In the genomic region with DNA sequence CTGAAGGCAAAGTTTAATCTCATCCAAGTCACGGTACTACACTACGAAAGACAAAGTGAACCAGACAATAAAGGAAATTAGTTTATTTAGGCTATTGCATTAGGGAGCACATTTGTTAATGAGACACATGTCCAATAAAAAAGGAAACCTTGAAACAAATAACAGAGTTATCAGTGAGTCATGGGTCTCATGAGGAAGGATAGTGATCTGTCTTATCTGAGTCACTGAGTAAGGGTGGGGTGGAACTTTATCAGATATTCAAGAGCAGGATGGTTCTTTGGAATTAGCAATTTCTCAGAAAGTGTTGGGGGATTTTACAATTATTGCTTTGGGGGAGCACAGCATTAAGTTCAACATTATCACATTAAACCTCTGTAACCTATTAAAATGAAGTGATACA, we compare ENCODE assay signal across 17 cellular contexts.
DNase-seq lines count a peak whose midpoint lies in the region; ATAC-seq, FAIRE-seq and TF ChIP-seq lines count a peak whose summit lies in the region.
"Had no signal": no experiment of that assay in that cellular context is flagged by ENCODE, and none has a peak within 500 bp of the region (broad histone marks: within the 10 kb centered on the region; RNA-seq: fewer than 3 reads in every experiment).

No MANE protein-coding gene starts in this region.

- no peaks in the 10 kb centered on the region for H3K36me3 ChIP-seq in endothelial cell of umbilical vein (ENCODE audit: control insufficient read depth in 2 of 2, extremely low read depth in 1 of 2, insufficient read depth in 2 of 2, low read length in 2 of 2)
- H3K36me3 ChIP-seq in OCI-LY7 (ENCODE audit: insufficient read depth, low read length) = no peaks in the 10 kb centered on the region

- no peak for FAIRE-seq in endothelial cell of umbilical vein (lab: Jason Lieb, UNC)
- FAIRE-seq: HTR-8/SVneo had no signal

- H3K4me2 ChIP-seq in endothelial cell of umbilical vein (ENCODE audit: insufficient read depth, low read length) = peak overlapping the region; percentile 24
- H3K4me2 ChIP-seq in OCI-LY7 (ENCODE audit: low read length) = no peak overlapping the region

- DNase-seq in COLO829 (ENCODE audit: low spot score) = peak; percentile 1
- DNase-seq in NCI-H226 = peak; percentile 4
- peak; percentile 30 for DNase-seq in endothelial cell of umbilical vein (ENCODE audit: low read depth, low spot score)
- DNase-seq in left colon = no peak
- DNase-seq in caudate nucleus (lab: John Stamatoyannopoulos, UW) = no peak
- no peak for DNase-seq in OCI-LY7 (ENCODE audit: low spot score)
- DNase-seq: 8988T, DMS79, KG1, NCI-H1092 treated with DMSO at 0.1 percent for 48 hours, NCI-H146, NCI-H2029, NCI-H524 treated with DMSO at 0.1 percent for 48 hours, SHP77 had no signal

- ATAC-seq in left colon = peak; percentile 26
- no peak for ATAC-seq in HG02885 (IDR thresholded peaks at IDR 0.05; ENCODE audit: poor library complexity, unreplicated experiment)

- no peaks in the 10 kb centered on the region for H3K9me2 ChIP-seq in OCI-LY7 (ENCODE audit: insufficient read depth, low read length)

- no peaks in the 10 kb centered on the region for H3K27me3 ChIP-seq in endothelial cell of umbilical vein (ENCODE audit: control insufficient read depth in 2 of 2, insufficient read depth in 2 of 2, low read length in 2 of 2)

- no peaks in the 10 kb centered on the region for H3K9me1 ChIP-seq in endothelial cell of umbilical vein (replicated peaks; ENCODE audit: control insufficient read depth, extremely low read depth, insufficient read depth, low read length)

- no peak overlapping the region for H2AFZ ChIP-seq in endothelial cell of umbilical vein (ENCODE audit: low read depth, low read length)
- no peak overlapping the region for H2AFZ ChIP-seq in OCI-LY7 (ENCODE audit: low read length)

- H3K4me3 ChIP-seq in endothelial cell of umbilical vein (replicated peaks in 1 of 3; ENCODE audit: insufficient read depth in 1 of 3, low read depth in 1 of 3, low read length in 3 of 3) (no peak overlapping the region), OCI-LY7 (ENCODE audit: low read depth, low read length, poor library complexity, severe bottlenecking) (no peak overlapping the region)

- peak overlapping the region; percentile 51 for H3K27ac ChIP-seq in endothelial cell of umbilical vein (ENCODE audit: insufficient read depth, low read depth, low read length)
- H3K27ac ChIP-seq in caudate nucleus (ENCODE audit: low read depth, low read length) = no peak overlapping the region
- H3K27ac ChIP-seq in OCI-LY7 (ENCODE audit: low read depth, low read length, poor library complexity, severe bottlenecking) = no peak overlapping the region
- H3K27ac ChIP-seq: HL-60 had no signal

- H3K9me3 ChIP-seq in endothelial cell of umbilical vein (replicated peaks; ENCODE audit: control insufficient read depth, insufficient read depth, low read length) (no peaks in the 10 kb centered on the region), OCI-LY7 (ENCODE audit: low read length) (no peaks in the 10 kb centered on the region)

- H3K9ac ChIP-seq in endothelial cell of umbilical vein (replicated peaks; ENCODE audit: extremely low read depth, insufficient read depth, low read length) = peak overlapping the region; percentile 37

- POLR2A ChIA-PET in endothelial cell of umbilical vein (lab: Charles Lee) = no interaction called here
- POLR2A ChIA-PET in OCI-LY7 (lab: Charles Lee) = no interaction called here

- intact Hi-C loops in endothelial cell of umbilical vein (cut with micrococcal nuclease) = no loop called here
- intact Hi-C loops in left colon (cut with DNase I, micrococcal nuclease) = no loop called here
- intact Hi-C loops in OCI-LY7 (cut with micrococcal nuclease; ENCODE audit: unreplicated experiment) = no loop called here

- BruUV-seq in endothelial cell of umbilical vein (replicated peaks; lab: Mats Ljungman, UMichigan) (no TSS peak), OCI-LY7 (replicated peaks; lab: Mats Ljungman, UMichigan) (no TSS peak)

- no peak for TF ChIP-seq POLR2A in endothelial cell of umbilical vein (IDR thresholded peaks at IDR 0.05; ENCODE audit: low read depth, low read length)

- H4K20me1 ChIP-seq in endothelial cell of umbilical vein (replicated peaks; ENCODE audit: control insufficient read depth, extremely low read depth, insufficient read depth, low read length) (no peaks in the 10 kb centered on the region), OCI-LY7 (ENCODE audit: insufficient read depth, low read length) (no peaks in the 10 kb centered on the region)

- CTCF ChIA-PET in endothelial cell of umbilical vein (lab: Charles Lee) = no interaction called here
- CTCF ChIA-PET in OCI-LY7 (lab: Charles Lee; ENCODE audit: unreplicated experiment) = no interaction called here

- H3K4me1 ChIP-seq in endothelial cell of umbilical vein (ENCODE audit: control insufficient read depth, extremely low read depth, insufficient read depth, low read length) (peaks cover 14% of the 10 kb centered on the region), OCI-LY7 (ENCODE audit: insufficient read depth, low read length, poor library complexity, severe bottlenecking) (no peaks in the 10 kb centered on the region)

- dilution Hi-C loops in endothelial cell of umbilical vein (cut with MboI; ENCODE audit: extremely low pct_ligation_motif_present, low sequenced_read_pairs) = no loop called here

- H3K79me2 ChIP-seq in endothelial cell of umbilical vein (ENCODE audit: control insufficient read depth, insufficient read depth, low read length) (no peaks in the 10 kb centered on the region), OCI-LY7 (ENCODE audit: insufficient read depth, low read depth, low read length) (no peaks in the 10 kb centered on the region)

- no peak for TF ChIP-seq CTCF in endothelial cell of umbilical vein (IDR thresholded peaks at IDR 0.05; ENCODE audit: extremely low read depth in 1 of 2, insufficient read depth in 1 of 2, low read depth in 1 of 2, low read length in 2 of 2)
- TF ChIP-seq CTCF in OCI-LY7 (conservative IDR thresholded peaks at IDR 0.05; ENCODE audit: low read length) = no peak

TF ChIP-seq in endothelial cell of umbilical vein, 7 proteins besides CTCF, POLR2A, EP300 and RAD21:
- TF ChIP-seq MYC (IDR thresholded peaks at IDR 0.05; ENCODE audit: low read depth, low read length) = no peak
- TF ChIP-seq, protein P1, sequence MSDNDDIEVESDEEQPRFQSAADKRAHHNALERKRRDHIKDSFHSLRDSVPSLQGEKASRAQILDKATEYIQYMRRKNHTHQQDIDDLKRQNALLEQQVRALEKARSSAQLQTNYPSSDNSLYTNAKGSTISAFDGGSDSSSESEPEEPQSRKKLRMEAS (IDR thresholded peaks at IDR 0.05; ENCODE audit: insufficient read depth, insufficient read length) = no peak
- TF ChIP-seq GATA2 (IDR thresholded peaks at IDR 0.05; ENCODE audit: insufficient read depth, insufficient read length, low read depth, low read length) = peak; percentile 83
- TF ChIP-seq EZH2 (IDR thresholded peaks at IDR 0.05; ENCODE audit: borderline replicate concordance, low read depth, low read length, severe bottlenecking) = no peak
- TF ChIP-seq POLR2AphosphoS5 (IDR thresholded peaks at IDR 0.05; ENCODE audit: insufficient read depth, low read depth, low read length) = no peak
- TF ChIP-seq FOS (IDR thresholded peaks at IDR 0.05; ENCODE audit: borderline replicate concordance, insufficient read depth, low read length) = peak; percentile 75
- peak; percentile 45 for TF ChIP-seq JUN (IDR thresholded peaks at IDR 0.05; ENCODE audit: borderline replicate concordance, insufficient read depth, insufficient read length, low read depth)

Comparison
In these comparisons a context has a peak if more than half of its experiments do, and no peak if none do; other contexts are left out.
1. DNase-seq: peak in COLO829 (single experiment), NCI-H226 (single experiment) and endothelial cell of umbilical vein (single experiment); none in left colon (0 of 2), caudate nucleus (0 of 61) and OCI-LY7 (single experiment).